In genomic region chr2:53787911-53788289, GRCh38 we compare ENCODE assay signal across 8 cellular contexts. TPM values are rescaled to one million over a fixed set of nuclear protein-coding genes. Genes with fewer than 3 reads are reported as not detected.
DNase-seq lines count a peak whose midpoint lies in the region; TF ChIP-seq lines count a peak whose summit lies in the region.

No MANE protein-coding gene starts in this region.

- peak overlapping the region; percentile 81 for H3K27ac ChIP-seq in GM23248

- in situ Hi-C loops in GM23248 (cut with MboI) = no loop called here
- in situ Hi-C loops in SK-MEL-5 (cut with HindIII; ENCODE audit: low pct_unique_long_range_greater_than_20kb, low sequenced_read_pairs) = no loop called here

- H3K9me3 ChIP-seq in GM23248 (ENCODE audit: low read depth) (no peaks in the 10 kb centered on the region), skeletal muscle satellite cell (replicated peaks; ENCODE audit: low read length) (no peaks in the 10 kb centered on the region)

- H3K4me2 ChIP-seq in GM23248 (ENCODE audit: unreplicated experiment) (peak overlapping the region; percentile 94), skeletal muscle satellite cell (ENCODE audit: low read length) (peak overlapping the region; percentile 81)

- H2AFZ ChIP-seq in GM23248 = peak overlapping the region; percentile 93

- no peak for TF ChIP-seq CTCF in fibroblast of the aortic adventitia (IDR thresholded peaks at IDR 0.05; ENCODE audit: insufficient read depth, low read length)

- H3K36me3 ChIP-seq in GM23248 (ENCODE audit: low read depth) (no peaks in the 10 kb centered on the region), skeletal muscle satellite cell (ENCODE audit: insufficient read depth, low read length) (no peaks in the 10 kb centered on the region)

- 2 to 6% methylated on average over 7 of the region's 7 CpGs for WGBS in GM23248 (ENCODE audit: low coverage in 1 of 2, low lambda C conversion rate in 2 of 2, missing lambda C conversion rate in 2 of 2), 2 experiments

- DNase-seq in GM23248 = peak; percentile 38
- DNase-seq in SK-MEL-5 (ENCODE audit: low read depth, low spot score) = peak; percentile 26
- no peak for DNase-seq in fibroblast of the aortic adventitia (ENCODE audit: low read depth)
- no peak for DNase-seq in OCI-M1 (lab: John Stamatoyannopoulos, UW)
- DNase-seq in stimulated activated CD4-positive, alpha-beta T cell treated with anti-CD3 and anti-CD28 coated beads, Interleukin-4, amount 100 ng/mL, for 24 hours = no peak
- DNase-seq in OCI-M2 (lab: John Stamatoyannopoulos, UW; ENCODE audit: unreplicated experiment) = no peak
- DNase-seq in pons (ENCODE audit: low spot score) = no peak

- no peaks in the 10 kb centered on the region for H3K9me2 ChIP-seq in GM23248 (ENCODE audit: insufficient read depth)

- peaks cover 99% of the 10 kb centered on the region for H3K79me2 ChIP-seq in GM23248 (ENCODE audit: insufficient read depth)

- H3K4me1 ChIP-seq in GM23248 (ENCODE audit: insufficient read depth) (peaks cover 32% of the 10 kb centered on the region), skeletal muscle satellite cell (ENCODE audit: control insufficient read depth, insufficient read depth, low read length) (peaks cover 24% of the 10 kb centered on the region)

- H3K9ac ChIP-seq in GM23248 (peak overlapping the region; percentile 90), skeletal muscle satellite cell (ENCODE audit: low read depth, low read length) (peak overlapping the region; percentile 91)

- no peaks in the 10 kb centered on the region for H3K27me3 ChIP-seq in GM23248 (replicated peaks; ENCODE audit: insufficient read depth)
- H3K27me3 ChIP-seq in skeletal muscle satellite cell (ENCODE audit: control insufficient read depth, insufficient read depth, low read length) = no peaks in the 10 kb centered on the region

- H3K4me3 ChIP-seq in GM23248 = peak overlapping the region; percentile 95
- H3K4me3 ChIP-seq in fibroblast of the aortic adventitia (ENCODE audit: low read depth, low read length) = peak overlapping the region; percentile 94
- peak overlapping the region; percentile 90 for H3K4me3 ChIP-seq in skeletal muscle satellite cell (ENCODE audit: low read length)

- H4K20me1 ChIP-seq in GM23248 (ENCODE audit: insufficient read depth) = no peaks in the 10 kb centered on the region

- H3F3A ChIP-seq in GM23248 (ENCODE audit: insufficient read depth) = peaks cover 26% of the 10 kb centered on the region

RNA-seq across cellular contexts. Expression of gene ERLEC1, which starts 1.1 kb away (rescaled TPM):
- total RNA-seq in GM23248 (2014; rRNA removed; shearing (Covaris generic)) = 98.8 and 107 TPM in 2 replicates
- 109 and 110 TPM in 2 replicates for polyA plus RNA-seq in GM23248 (2016; fragmentation: Nextera tagmentation; extraction: Ambion mirVana)
- total RNA-seq in SK-MEL-5 (2014; rRNA removed; shearing (Covaris generic)) = 162 and 196 TPM in 2 replicates
- 216 and 223 TPM in 2 replicates for polyA plus RNA-seq in SK-MEL-5 (2015; cell fraction: cytosol; rRNA removed)
- 42.6 and 42.9 TPM in 2 replicates for polyA plus RNA-seq in SK-MEL-5 (2015; cell fraction: nucleus; rRNA removed)
- total RNA-seq in fibroblast of the aortic adventitia (ENCODE audit: low replicate concordance) = 64.5 and 72.1 TPM in 2 replicates
- total RNA-seq in skeletal muscle satellite cell (2012; rRNA removed) = 64.4 TPM in 2 replicates

RNA-seq across cellular contexts. Expression of gene ASB3, which starts 1.1 kb away (rescaled TPM):
- total RNA-seq in GM23248 (2014; rRNA removed; shearing (Covaris generic)) = 23.0 and 51.6 TPM in 2 replicates
- polyA plus RNA-seq in GM23248 (2016; fragmentation: Nextera tagmentation; extraction: Ambion mirVana) = 18.6 and 19.9 TPM in 2 replicates
- total RNA-seq in SK-MEL-5 (2014; rRNA removed; shearing (Covaris generic)) = 27.9 and 31.6 TPM in 2 replicates
- polyA plus RNA-seq in SK-MEL-5 (2015; cell fraction: cytosol; rRNA removed) = 15.1 and 17.0 TPM in 2 replicates
- polyA plus RNA-seq in SK-MEL-5 (2015; cell fraction: nucleus; rRNA removed) = 38.4 and 42.2 TPM in 2 replicates
- 15.5 and 27.9 TPM in 2 replicates for total RNA-seq in fibroblast of the aortic adventitia (ENCODE audit: low replicate concordance)
- 15.2 and 15.5 TPM in 2 replicates for total RNA-seq in skeletal muscle satellite cell (2012; rRNA removed)

RNA-seq across cellular contexts. Expression of gene CHAC2, which starts 20.3 kb away (rescaled TPM):
- total RNA-seq in GM23248 (2014; rRNA removed; shearing (Covaris generic)) = 4.3 and 4.6 TPM in 2 replicates
- polyA plus RNA-seq in GM23248 (2016; fragmentation: Nextera tagmentation; extraction: Ambion mirVana) = 4.0 and 5.4 TPM in 2 replicates
- total RNA-seq in SK-MEL-5 (2014; rRNA removed; shearing (Covaris generic)) = 7.4 and 8.1 TPM in 2 replicates
- 9.9 and 10.3 TPM in 2 replicates for polyA plus RNA-seq in SK-MEL-5 (2015; cell fraction: cytosol; rRNA removed)
- 3.7 and 4.6 TPM in 2 replicates for polyA plus RNA-seq in SK-MEL-5 (2015; cell fraction: nucleus; rRNA removed)
- 0.57 and 9.7 TPM in 2 replicates for total RNA-seq in fibroblast of the aortic adventitia (ENCODE audit: low replicate concordance)
- total RNA-seq in skeletal muscle satellite cell (2012; rRNA removed) = 9.8 and 10.6 TPM in 2 replicates

Comparison
In these comparisons a context has a peak if more than half of its experiments do, and no peak if none do; other contexts are left out.
1. DNase-seq: peak in GM23248 (single experiment) and SK-MEL-5 (single experiment); none in fibroblast of the aortic adventitia (single experiment), OCI-M1 (single experiment), stimulated activated CD4-positive, alpha-beta T cell treated with anti-CD3 and anti-CD28 coated beads, Interleukin-4, amount 100 ng/mL, for 24 hours (single experiment), OCI-M2 (single experiment) and pons (single experiment).
2. Peak in every context shown above with its lines, with median percentiles within 50 percentile points of each other: H3K4me3 ChIP-seq.